13 cellular contexts compared by ENCODE assay signal in the genomic region with DNA sequence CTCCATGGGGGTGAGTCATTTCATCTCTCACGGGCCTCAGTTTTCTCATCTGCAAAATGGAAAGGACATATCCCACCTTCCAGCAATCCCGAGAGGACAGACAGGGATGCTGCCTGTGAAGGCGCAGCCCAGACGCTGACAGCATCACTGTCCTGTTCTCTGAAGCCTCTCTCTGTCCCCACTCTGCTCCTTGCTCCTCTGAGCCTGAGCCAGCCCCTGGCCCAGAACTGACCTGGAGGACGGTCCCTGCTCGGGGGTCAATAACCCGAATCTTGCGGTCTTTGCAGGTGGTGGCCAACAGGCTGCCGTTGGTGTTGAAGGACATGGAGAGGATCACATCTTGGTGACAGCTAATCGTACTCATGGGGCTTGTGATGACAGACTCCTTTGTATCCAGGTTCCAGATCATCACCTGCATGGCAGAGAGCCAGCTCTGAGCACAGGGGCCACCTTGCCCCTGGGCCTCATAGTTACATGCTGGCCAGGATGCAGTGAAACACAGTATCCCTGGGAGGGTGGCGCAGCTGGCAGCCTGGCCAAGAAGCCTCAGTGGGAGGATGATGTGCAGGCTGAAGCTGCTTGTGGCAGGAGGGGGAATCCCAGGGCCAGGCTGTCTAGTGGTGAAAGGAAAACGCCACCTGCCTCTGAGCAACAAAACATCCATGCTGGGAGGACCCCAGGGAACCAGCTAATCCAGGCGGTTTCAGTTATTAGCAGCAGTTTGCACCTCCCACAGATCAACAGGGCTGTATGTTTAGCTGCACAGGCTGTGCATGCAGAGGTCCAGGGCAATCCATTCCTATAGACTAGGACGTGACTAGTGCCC. TPM values are rescaled to one million over a fixed set of nuclear protein-coding genes. Genes with fewer than 3 reads are reported as not detected.
DNase-seq lines count a peak whose midpoint lies in the region; ATAC-seq, FAIRE-seq and TF ChIP-seq lines count a peak whose summit lies in the region.
"Had no signal": no experiment of that assay in that cellular context is flagged by ENCODE, and none has a peak within 500 bp of the region (broad histone marks: within the 10 kb centered on the region; RNA-seq: fewer than 3 reads in every experiment).

No MANE protein-coding gene starts in this region.

- peaks cover 4% of the 10 kb centered on the region for H3K27me3 Mint-ChIP-seq in glutamatergic neuron (ENCODE audit: unreplicated experiment)
- no peaks in the 10 kb centered on the region for H3K27me3 Mint-ChIP-seq in activated CD8-positive, alpha-beta memory T cell treated with anti-CD3 and anti-CD28 coated beads, Interleukin-2, amount 10 ng/mL, durations not matched to agents 7 days and 5 days

- no peaks in the 10 kb centered on the region for H3F3A ChIP-seq in MM.1S (ENCODE audit: insufficient read depth, low read length)

- no peaks in the 10 kb centered on the region for H3K36me3 ChIP-seq in MM.1S (replicated peaks; ENCODE audit: insufficient read depth, low read length)

- H3K4me1 ChIP-seq in MM.1S (ENCODE audit: low read length): peaks cover 10% of the 10 kb centered on the region; the same call in 1 of the 2 replicates

- H3K79me2 ChIP-seq in MM.1S (ENCODE audit: low read length): no peaks in the 10 kb centered on the region

- H3K9me3 ChIP-seq in MM.1S (replicated peaks; ENCODE audit: insufficient read depth, low read length): no peaks in the 10 kb centered on the region
- H3K9me3 ChIP-seq: stomach had no signal

- H3K9ac ChIP-seq in MM.1S (ENCODE audit: low read length): no peak overlapping the region

- no peaks in the 10 kb centered on the region for H3K27me3 ChIP-seq in MM.1S (replicated peaks; ENCODE audit: insufficient read depth, low read length)
- H3K27me3 ChIP-seq: stomach had no signal

- no peak for FAIRE-seq in D721Med (lab: Jason Lieb, UNC)
- FAIRE-seq: GM12891 had no signal

- no peak for ATAC-seq in activated CD8-positive, alpha-beta memory T cell treated with anti-CD3 and anti-CD28 coated beads, Interleukin-2, amount 10 ng/mL, durations not matched to agents 7 days and 5 days
- no peak for ATAC-seq in GM18858 (IDR thresholded peaks at IDR 0.05; ENCODE audit: unreplicated experiment)

- no peak overlapping the region for H3K4me2 ChIP-seq in MM.1S (ENCODE audit: low read depth, low read length)

- peak overlapping the region; percentile 72 for H3K27ac Mint-ChIP-seq in glutamatergic neuron (ENCODE audit: unreplicated experiment)
- no peak overlapping the region for H3K27ac Mint-ChIP-seq in activated CD8-positive, alpha-beta memory T cell treated with anti-CD3 and anti-CD28 coated beads, Interleukin-2, amount 10 ng/mL, durations not matched to agents 7 days and 5 days

- H3K36me3 Mint-ChIP-seq in glutamatergic neuron (ENCODE audit: unreplicated experiment): no peaks in the 10 kb centered on the region
- no peaks in the 10 kb centered on the region for H3K36me3 Mint-ChIP-seq in activated CD8-positive, alpha-beta memory T cell treated with anti-CD3 and anti-CD28 coated beads, Interleukin-2, amount 10 ng/mL, durations not matched to agents 7 days and 5 days

- H3K4me3 ChIP-seq in MM.1S (ENCODE audit: low read length): no peak overlapping the region
- H3K4me3 ChIP-seq: stomach had no signal

- H3K9me3 Mint-ChIP-seq in glutamatergic neuron (ENCODE audit: unreplicated experiment): peaks cover 6% of the 10 kb centered on the region
- H3K9me3 Mint-ChIP-seq in activated CD8-positive, alpha-beta memory T cell treated with anti-CD3 and anti-CD28 coated beads, Interleukin-2, amount 10 ng/mL, durations not matched to agents 7 days and 5 days (ENCODE audit: low read depth): no peaks in the 10 kb centered on the region
- H3K9me3 Mint-ChIP-seq: CD8-positive, alpha-beta memory T cell had no signal

- H3K4me3 Mint-ChIP-seq in glutamatergic neuron (ENCODE audit: unreplicated experiment): no peak overlapping the region
- no peak overlapping the region for H3K4me3 Mint-ChIP-seq in activated CD8-positive, alpha-beta memory T cell treated with anti-CD3 and anti-CD28 coated beads, Interleukin-2, amount 10 ng/mL, durations not matched to agents 7 days and 5 days
- H3K4me3 Mint-ChIP-seq: CD8-positive, alpha-beta memory T cell had no signal

- no peaks in the 10 kb centered on the region for H4K20me1 ChIP-seq in MM.1S (ENCODE audit: insufficient read depth, low read length)

- H3K4me1 Mint-ChIP-seq in glutamatergic neuron (ENCODE audit: low read depth, unreplicated experiment): peaks cover 10% of the 10 kb centered on the region
- H3K4me1 Mint-ChIP-seq in activated CD8-positive, alpha-beta memory T cell treated with anti-CD3 and anti-CD28 coated beads, Interleukin-2, amount 10 ng/mL, durations not matched to agents 7 days and 5 days: peaks cover 17% of the 10 kb centered on the region
- H3K4me1 Mint-ChIP-seq: CD8-positive, alpha-beta memory T cell had no signal

- CTCF ChIA-PET in HEK293T (lab: Yijun Ruan, JAX): no interaction called here
- CTCF ChIA-PET in activated CD8-positive, alpha-beta memory T cell treated with anti-CD3 and anti-CD28 coated beads, Interleukin-2, amount 10 ng/mL, durations not matched to agents 7 days and 5 days (lab: Charles Lee): interaction anchor here (1.5 kb wide), 1 partner anchor 8 kb away, joined by 3 read pairs; no protein-coding TSS in a partner anchor

- TF ChIP-seq CTCF in D721Med (IDR thresholded peaks at IDR 0.05; ENCODE audit: insufficient read depth, missing control alignments) (no peak), MM.1S (IDR thresholded peaks at IDR 0.05; ENCODE audit: low read length) (0 out of 2 replicates have a peak, but pooled peaks have one; percentile 3), glutamatergic neuron (IDR thresholded peaks at IDR 0.05; ENCODE audit: partially characterized antibody, unreplicated experiment) (no peak)

- peak; percentile 61 for DNase-seq in D721Med (ENCODE audit: insufficient read length, low spot score)
- peak; percentile 51 for DNase-seq in MM.1S
- DNase-seq in NCI-H524 treated with DMSO at 0.1 percent for 48 hours (lab: John Stamatoyannopoulos, UW): peak; percentile 84
- peak; percentile 67 for DNase-seq in glutamatergic neuron
- no peak for DNase-seq in HEK293T (ENCODE audit: extremely low spot score)
- no peak for DNase-seq in stimulated activated CD8-positive, alpha-beta memory T cell treated with anti-CD3 and anti-CD28 coated beads, Interleukin-4, amount 100 ng/mL, for 48 hours
- DNase-seq in activated CD8-positive, alpha-beta memory T cell treated with anti-CD3 and anti-CD28 coated beads, Interleukin-2, amount 10 ng/mL, durations not matched to agents 7 days and 5 days: no peak
- DNase-seq: CD8-positive, alpha-beta memory T cell; cerebellar nuclear complex; nucleus accumbens; stomach had no signal

- no peak overlapping the region for H2AFZ ChIP-seq in MM.1S (ENCODE audit: low read length)

- H3K27ac ChIP-seq in MM.1S (ENCODE audit: low read length): no peak overlapping the region
- H3K27ac ChIP-seq: stomach had no signal

- no peaks in the 10 kb centered on the region for H3K9me2 ChIP-seq in MM.1S (replicated peaks; ENCODE audit: insufficient read depth, low read length)

- POLR2A ChIA-PET in HEK293T (lab: Yijun Ruan, JAX): no interaction called here

TF ChIP-seq in HEK293T, 16 proteins besides CTCF, POLR2A, EP300 and RAD21:
- TF ChIP-seq FOXK2 (IDR thresholded peaks at IDR 0.05) (no peak), ZNF384 (IDR thresholded peaks at IDR 0.05) (no peak), CTBP1 (IDR thresholded peaks at IDR 0.05; ENCODE audit: borderline replicate concordance) (no peak), L3MBTL2 (conservative IDR thresholded peaks at IDR 0.05) (no peak)

RNA-seq across cellular contexts. Expression of gene TRIM14, which starts 14.0 kb away (rescaled TPM):
- total RNA-seq in glutamatergic neuron (ENCODE audit: unreplicated experiment): 0.71 TPM
- 100 to 1,000 TPM in 1 of 2 experiments, 10 to 100 TPM in 1; 84.6 to 128 TPM for total RNA-seq in activated CD8-positive, alpha-beta memory T cell treated with anti-CD3 and anti-CD28 coated beads, Interleukin-2, amount 10 ng/mL, durations not matched to agents 7 days and 5 days

RNA-seq across cellular contexts. Expression of gene CORO2A, which starts 59.4 kb away (rescaled TPM):
- total RNA-seq in glutamatergic neuron (ENCODE audit: unreplicated experiment): 23.9 TPM
- total RNA-seq in activated CD8-positive, alpha-beta memory T cell treated with anti-CD3 and anti-CD28 coated beads, Interleukin-2, amount 10 ng/mL, durations not matched to agents 7 days and 5 days: 10 to 100 TPM in 1 of 2 experiments, 1 to 10 TPM in 1; 6.2 to 11.5 TPM

Comparison
In these comparisons a context has a peak if more than half of its experiments do, and no peak if none do; other contexts are left out.
1. DNase-seq: peak in D721Med (single experiment), MM.1S (single experiment), NCI-H524 treated with DMSO at 0.1 percent for 48 hours (single experiment) and glutamatergic neuron (single experiment); none in HEK293T (single experiment), stimulated activated CD8-positive, alpha-beta memory T cell treated with anti-CD3 and anti-CD28 coated beads, Interleukin-4, amount 100 ng/mL, for 48 hours (single experiment) and activated CD8-positive, alpha-beta memory T cell treated with anti-CD3 and anti-CD28 coated beads, Interleukin-2, amount 10 ng/mL, durations not matched to agents 7 days and 5 days (single experiment).
2. RNA of gene TRIM14, which starts 14.0 kb away (total RNA-seq): 84.6 to 128 TPM in activated CD8-positive, alpha-beta memory T cell treated with anti-CD3 and anti-CD28 coated beads, Interleukin-2, amount 10 ng/mL, durations not matched to agents 7 days and 5 days; 0.71 TPM in glutamatergic neuron (single experiment); every median in the first group is over 10 times any median in the second.